In genomic region chr17:56778898-56779297, GRCh38 we compare ENCODE assay signal across 1 cellular context.
A peak's percentile ranks its signal among the peaks of the same experiment; 100 is the strongest.
TF ChIP-seq lines count a peak whose summit lies in the region.

No MANE protein-coding gene starts in this region.

TF ChIP-seq in A549, 52 proteins besides CTCF, POLR2A, EP300 and RAD21:
- no peak for TF ChIP-seq ELK1 (IDR thresholded peaks at IDR 0.05; ENCODE audit: low read depth, low read length)
- TF ChIP-seq FOSL2 (IDR thresholded peaks at IDR 0.05), result no peak
- TF ChIP-seq FOSL2 (CRISPR knock-in tag; IDR thresholded peaks at IDR 0.05), result peak; percentile 52; the same call in 1 of the 2 replicates
- no peak for TF ChIP-seq MAX (IDR thresholded peaks at IDR 0.05)
- TF ChIP-seq HES2 (IDR thresholded peaks at IDR 0.05), result no peak
